In genomic region chr12:106247731-106248176, GRCh38 we compare ENCODE assay signal across 1 cellular context.
TF ChIP-seq lines count a peak whose summit lies in the region.

Gene CKAP4 (minus strand): TSS chr12:106248020. CDS start chr12:106247851, 169 bp downstream.

TF ChIP-seq in HepG2, 621 proteins besides CTCF, POLR2A, EP300 and RAD21 (continued from another document and continues in another):
- TF ChIP-seq ZSCAN5A (CRISPR knock-in tag; IDR thresholded peaks at IDR 0.05; ENCODE audit: borderline replicate concordance) (no peak), ZNF367 (CRISPR knock-in tag; IDR thresholded peaks at IDR 0.05; ENCODE audit: borderline replicate concordance) (no peak), ZNF83 (CRISPR knock-in tag; IDR thresholded peaks at IDR 0.05; ENCODE audit: borderline replicate concordance) (no peak), FOXK1 (CRISPR knock-in tag; IDR thresholded peaks at IDR 0.05; ENCODE audit: borderline replicate concordance, low read depth) (no peak), NR2C2 (CRISPR knock-in tag; IDR thresholded peaks at IDR 0.05; ENCODE audit: borderline replicate concordance) (no peak), CREM (IDR thresholded peaks at IDR 0.05) (no peak), CREM (CRISPR knock-in tag; IDR thresholded peaks at IDR 0.05) (no peak), ZNF678 (CRISPR knock-in tag; IDR thresholded peaks at IDR 0.05) (no peak), TRAFD1 (CRISPR knock-in tag; IDR thresholded peaks at IDR 0.05; ENCODE audit: borderline replicate concordance) (no peak), ZNF879 (CRISPR knock-in tag; IDR thresholded peaks at IDR 0.05) (no peak), HNRNPUL1 (IDR thresholded peaks at IDR 0.05; ENCODE audit: low read depth, low read length) (no peak), NCOA2 (CRISPR knock-in tag; IDR thresholded peaks at IDR 0.05) (no peak), ZNF512 (CRISPR knock-in tag; IDR thresholded peaks at IDR 0.05) (no peak), FOXO4 (CRISPR knock-in tag; conservative IDR thresholded peaks at IDR 0.05) (no peak), JARID2 (CRISPR knock-in tag; IDR thresholded peaks at IDR 0.05; ENCODE audit: insufficient replicate concordance) (no peak), HCFC1 (IDR thresholded peaks at IDR 0.05; ENCODE audit: low read depth, low read length) (no peak), ZNF280D (CRISPR knock-in tag; IDR thresholded peaks at IDR 0.05) (no peak), ZNF776 (CRISPR knock-in tag; IDR thresholded peaks at IDR 0.05) (no peak), ZNF773 (CRISPR knock-in tag; IDR thresholded peaks at IDR 0.05; ENCODE audit: borderline replicate concordance) (no peak), ZBTB21 (CRISPR knock-in tag; IDR thresholded peaks at IDR 0.05) (no peak), USF2 (IDR thresholded peaks at IDR 0.05; ENCODE audit: low read depth, low read length) (no peak), USF2 (CRISPR knock-in tag; IDR thresholded peaks at IDR 0.05; ENCODE audit: borderline replicate concordance) (no peak), ZMYM3 (CRISPR knock-in tag; IDR thresholded peaks at IDR 0.05) (no peak), NR0B2 (CRISPR knock-in tag; IDR thresholded peaks at IDR 0.05) (no peak), CERS6 (CRISPR knock-in tag; IDR thresholded peaks at IDR 0.05) (no peak), ZBTB37 (CRISPR knock-in tag; IDR thresholded peaks at IDR 0.05) (no peak), ZNF263 (CRISPR knock-in tag; IDR thresholded peaks at IDR 0.05) (no peak), SALL2 (CRISPR knock-in tag; IDR thresholded peaks at IDR 0.05) (no peak), KLF13 (CRISPR knock-in tag; IDR thresholded peaks at IDR 0.05) (no peak), SP2 (CRISPR knock-in tag; IDR thresholded peaks at IDR 0.05) (no peak), ZNF646 (CRISPR knock-in tag; IDR thresholded peaks at IDR 0.05) (no peak), ZNF770 (CRISPR knock-in tag; IDR thresholded peaks at IDR 0.05) (peak; percentile 82; the same call in 1 of the 2 replicates), ZNF331 (CRISPR knock-in tag; IDR thresholded peaks at IDR 0.05) (peak; percentile 9; the same call in 1 of the 2 replicates)
